Comparison of ENCODE assay signal across 16 cellular contexts in genomic region chr21:34604556-34604955, GRCh38. TPM values are rescaled to one million over a fixed set of nuclear protein-coding genes. Genes with fewer than 3 reads are reported as not detected.
DNase-seq lines count a peak whose midpoint lies in the region; ATAC-seq and TF ChIP-seq lines count a peak whose summit lies in the region.
"Had no signal": no experiment of that assay in that cellular context is flagged by ENCODE, and none has a peak within 500 bp of the region (broad histone marks: within the 10 kb centered on the region; RNA-seq: fewer than 3 reads in every experiment).

No MANE protein-coding gene starts in this region.

- no peaks in the 10 kb centered on the region for H3K23me2 ChIP-seq in H9 (ENCODE audit: insufficient read length, low read depth, low read length, poor library complexity, severe bottlenecking)

- H4K8ac ChIP-seq in H9 (replicated peaks; ENCODE audit: insufficient read length, low read depth, low read length), result no peak overlapping the region

- H3K9me3 ChIP-seq in esophagus muscularis mucosa, result no peaks in the 10 kb centered on the region
- H3K9me3 ChIP-seq in WERI-Rb-1 (ENCODE audit: severe bottlenecking), result peaks cover 3% of the 10 kb centered on the region
- H3K9me3 ChIP-seq in H9 (ENCODE audit: control insufficient read depth, low read depth, low read length), result no peaks in the 10 kb centered on the region
- H3K9me3 ChIP-seq: BLaER1 treated with 17β-estradiol and CSF1 and Interleukin-3, amounts not matched to agents 10 nM and 100 nM had no signal

- no peaks in the 10 kb centered on the region for H3K79me1 ChIP-seq in H9 (ENCODE audit: insufficient read depth, low read depth, low read length, poor library complexity, severe bottlenecking)

- peaks cover 4 to 28% (median 23%) of the 10 kb centered on the region in 4 donors for H3K4me1 ChIP-seq in esophagus muscularis mucosa
- H3K4me1 ChIP-seq in H9 (ENCODE audit: insufficient read depth, low read length), result peaks cover 4% of the 10 kb centered on the region; the same call in 1 of the 2 replicates

- no peaks in the 10 kb centered on the region for H3K27me3 Mint-ChIP-seq in stimulated activated naive CD8-positive, alpha-beta T cell treated with anti-CD3 and anti-CD28 coated beads, Interleukin-15, Interleukin-2, amounts not matched to agents 100 ng/mL and 50 ng/mL, for 24 hours
- peaks cover 3% of the 10 kb centered on the region; the same call in 1 of the 2 replicates for H3K27me3 Mint-ChIP-seq in H9 (ENCODE audit: low read depth)
- H3K27me3 Mint-ChIP-seq: B cell had no signal

- H2BK5ac ChIP-seq in H9 (ENCODE audit: insufficient read length, low read length), result no peak overlapping the region

- H3K18ac ChIP-seq in H9 (ENCODE audit: insufficient read length, low read depth, low read length), result no peak overlapping the region

- peak overlapping the region; percentile 18 for H3K27ac Mint-ChIP-seq in stimulated activated naive CD8-positive, alpha-beta T cell treated with anti-CD3 and anti-CD28 coated beads, Interleukin-15, Interleukin-2, amounts not matched to agents 100 ng/mL and 50 ng/mL, for 24 hours
- H3K27ac Mint-ChIP-seq in H9, result no peak overlapping the region
- H3K27ac Mint-ChIP-seq: B cell; CD8-positive, alpha-beta T cell had no signal

- intact Hi-C loops in esophagus muscularis mucosa (cut with DNase I), result no loop called here

- H3K4ac ChIP-seq in H9 (ENCODE audit: low read depth, low read length), result no peak overlapping the region

- no peak for TF ChIP-seq EP300 in esophagus muscularis mucosa (IDR thresholded peaks at IDR 0.05)

- no peak overlapping the region for H4K91ac ChIP-seq in H9 (ENCODE audit: insufficient read length, low read depth, low read length)

- no peak overlapping the region for H3K14ac ChIP-seq in H9 (ENCODE audit: insufficient read depth, low read length)

- no peak overlapping the region for H3K56ac ChIP-seq in H9 (ENCODE audit: insufficient read length, low read depth, low read length)

- H3T11ph ChIP-seq in H9 (ENCODE audit: low read length), result no peak overlapping the region

- no peak overlapping the region for H3K9ac ChIP-seq in H9 (ENCODE audit: extremely low read depth, insufficient read length, low read length)
- H3K9ac ChIP-seq: BLaER1 treated with 17β-estradiol and CSF1 and Interleukin-3, amounts not matched to agents 10 nM and 100 nM had no signal

- no peak overlapping the region for H2BK15ac ChIP-seq in H9 (ENCODE audit: low read depth, low read length)

- H3K27ac ChIP-seq in cingulate gyrus (ENCODE audit: low read depth, low read length) (peak overlapping the region; percentile 72), esophagus muscularis mucosa (replicated peaks in 1 of 4) (no peak overlapping the region), WERI-Rb-1 (no peak overlapping the region), H9 (ENCODE audit: insufficient read length, low read depth, low read length) (no peak overlapping the region)
- H3K27ac ChIP-seq: BLaER1 treated with 17β-estradiol and CSF1 and Interleukin-3, amounts not matched to agents 10 nM and 100 nM; HL-60 had no signal

- H3K36me3 ChIP-seq in esophagus muscularis mucosa (no peaks in the 10 kb centered on the region), WERI-Rb-1 (no peaks in the 10 kb centered on the region)
- H3K36me3 ChIP-seq: BLaER1 treated with 17β-estradiol and CSF1 and Interleukin-3, amounts not matched to agents 10 nM and 100 nM; HAP-1 had no signal

- no peak for ATAC-seq in stimulated activated naive CD8-positive, alpha-beta T cell treated with anti-CD3 and anti-CD28 coated beads, Interleukin-15, Interleukin-2, amounts not matched to agents 100 U/mL and 50 U/mL, for 24 hours
- ATAC-seq: CD8-positive, alpha-beta T cell; GM12878 had no signal

- no peak overlapping the region for H3K23ac ChIP-seq in H9 (ENCODE audit: insufficient read length, low read depth, low read length)

- no peaks in the 10 kb centered on the region for H3K9me3 Mint-ChIP-seq in stimulated activated naive CD8-positive, alpha-beta T cell treated with anti-CD3 and anti-CD28 coated beads, Interleukin-15, Interleukin-2, amounts not matched to agents 100 ng/mL and 50 ng/mL, for 24 hours
- peaks cover 0 to 6% of the 10 kb centered on the region in 2 experiments; a peak in 2 of 5 replicates for H3K9me3 Mint-ChIP-seq in H9
- H3K9me3 Mint-ChIP-seq: CD8-positive, alpha-beta T cell had no signal

- no peak overlapping the region for H3K4me3 Mint-ChIP-seq in stimulated activated naive CD8-positive, alpha-beta T cell treated with anti-CD3 and anti-CD28 coated beads, Interleukin-15, Interleukin-2, amounts not matched to agents 100 ng/mL and 50 ng/mL, for 24 hours
- H3K4me3 Mint-ChIP-seq in H9, result no peak overlapping the region
- H3K4me3 Mint-ChIP-seq: B cell; CD8-positive, alpha-beta T cell had no signal

- TF ChIP-seq CTCF in esophagus muscularis mucosa (IDR thresholded peaks at IDR 0.05) (no peak), WERI-Rb-1 (IDR thresholded peaks at IDR 0.05; ENCODE audit: low read depth, low read length) (no peak), H9 (conservative IDR thresholded peaks at IDR 0.05) (no peak)

- H4K20me1 ChIP-seq in H9 (ENCODE audit: control insufficient read depth, insufficient read depth, insufficient read length), result no peaks in the 10 kb centered on the region

- TF ChIP-seq POLR2A in esophagus muscularis mucosa (IDR thresholded peaks at IDR 0.05; ENCODE audit: low read depth), result no peak

- WGBS in esophagus muscularis mucosa, result 85% methylated on average over 2 of the region's 2 CpGs
- WGBS in H9 (ENCODE audit: extremely low coverage, insufficient read length, low lambda C conversion rate), result no CpG with 5 or more reads among the region's 2 CpGs

- no peak overlapping the region for H3K4me2 ChIP-seq in H9 (ENCODE audit: insufficient read depth, insufficient read length, low read length)
- H3K4me2 ChIP-seq: BLaER1 treated with 17β-estradiol and CSF1 and Interleukin-3, amounts not matched to agents 10 nM and 100 nM had no signal

- DNase-seq in stimulated activated naive CD8-positive, alpha-beta T cell treated with anti-CD3 and anti-CD28 coated beads, Interleukin-15, Interleukin-2, amounts not matched to agents 100 U/mL and 50 U/mL, for 24 hours, result no peak
- DNase-seq in esophagus muscularis mucosa (ENCODE audit: extremely low spot score) (peak; percentile 68), WERI-Rb-1 (no peak), H9 (no peak), NCI-H82 (lab: John Stamatoyannopoulos, UW) (no peak)
- DNase-seq: Calu3; CD8-positive, alpha-beta T cell; DND-41; EL had no signal

- H2BK12ac ChIP-seq in H9 (ENCODE audit: insufficient read length, low read depth, low read length), result no peak overlapping the region

- no peak overlapping the region for H2AK5ac ChIP-seq in H9 (ENCODE audit: insufficient read length, low read length)

- H3K79me2 ChIP-seq in H9 (ENCODE audit: insufficient read depth, low read length), result no peaks in the 10 kb centered on the region

- peaks cover 4% of the 10 kb centered on the region for H3K4me1 Mint-ChIP-seq in stimulated activated naive CD8-positive, alpha-beta T cell treated with anti-CD3 and anti-CD28 coated beads, Interleukin-15, Interleukin-2, amounts not matched to agents 100 ng/mL and 50 ng/mL, for 24 hours (ENCODE audit: low read depth)
- H3K4me1 Mint-ChIP-seq in H9, result peaks cover 13 to 20% of the 10 kb centered on the region in 2 experiments

- H2BK20ac ChIP-seq in H9 (ENCODE audit: low read depth, low read length, poor library complexity, severe bottlenecking), result no peak overlapping the region

- H3K36me3 Mint-ChIP-seq in stimulated activated naive CD8-positive, alpha-beta T cell treated with anti-CD3 and anti-CD28 coated beads, Interleukin-15, Interleukin-2, amounts not matched to agents 100 ng/mL and 50 ng/mL, for 24 hours (ENCODE audit: low read depth), result no peaks in the 10 kb centered on the region
- peaks cover 0 to 4% (median 0%) of the 10 kb centered on the region in 3 experiments; a peak in 2 of 7 replicates for H3K36me3 Mint-ChIP-seq in H9 (ENCODE audit: insufficient read depth in 1 of 3, low read depth in 3 of 3)
- H3K36me3 Mint-ChIP-seq: CD8-positive, alpha-beta T cell had no signal

- H2AFZ ChIP-seq in H9 (ENCODE audit: low read length), result no peak overlapping the region

- no peak overlapping the region for H2BK120ac ChIP-seq in H9 (ENCODE audit: low read depth, low read length, poor library complexity, severe bottlenecking)

- no peak overlapping the region for H4K5ac ChIP-seq in H9 (ENCODE audit: insufficient read length, low read depth, low read length)

- H3K4me3 ChIP-seq in esophagus muscularis mucosa (no peak overlapping the region), WERI-Rb-1 (ENCODE audit: low read depth, low read length) (no peak overlapping the region)
- H3K4me3 ChIP-seq: BLaER1 treated with 17β-estradiol and CSF1 and Interleukin-3, amounts not matched to agents 10 nM and 100 nM; GM12878; HAP-1 had no signal

- no peaks in the 10 kb centered on the region for H3K27me3 ChIP-seq in esophagus muscularis mucosa
- H3K27me3 ChIP-seq in WERI-Rb-1 (ENCODE audit: insufficient read depth, low read depth, severe bottlenecking), result no peaks in the 10 kb centered on the region
- H3K27me3 ChIP-seq in H9 (ENCODE audit: insufficient read depth, low read length), result no peaks in the 10 kb centered on the region
- H3K27me3 ChIP-seq: BLaER1 treated with 17β-estradiol and CSF1 and Interleukin-3, amounts not matched to agents 10 nM and 100 nM had no signal

RNA-seq across cellular contexts. Expression of gene RCAN1, which starts 10.4 kb away (rescaled TPM):
- total RNA-seq in esophagus muscularis mucosa (10 to 100 TPM; 32.4 to 58.8 (median 37.9) TPM), H9 (2021) (5.7 and 7.0 TPM in 2 replicates)
